14 cellular contexts compared by ENCODE assay signal in the genomic region with DNA sequence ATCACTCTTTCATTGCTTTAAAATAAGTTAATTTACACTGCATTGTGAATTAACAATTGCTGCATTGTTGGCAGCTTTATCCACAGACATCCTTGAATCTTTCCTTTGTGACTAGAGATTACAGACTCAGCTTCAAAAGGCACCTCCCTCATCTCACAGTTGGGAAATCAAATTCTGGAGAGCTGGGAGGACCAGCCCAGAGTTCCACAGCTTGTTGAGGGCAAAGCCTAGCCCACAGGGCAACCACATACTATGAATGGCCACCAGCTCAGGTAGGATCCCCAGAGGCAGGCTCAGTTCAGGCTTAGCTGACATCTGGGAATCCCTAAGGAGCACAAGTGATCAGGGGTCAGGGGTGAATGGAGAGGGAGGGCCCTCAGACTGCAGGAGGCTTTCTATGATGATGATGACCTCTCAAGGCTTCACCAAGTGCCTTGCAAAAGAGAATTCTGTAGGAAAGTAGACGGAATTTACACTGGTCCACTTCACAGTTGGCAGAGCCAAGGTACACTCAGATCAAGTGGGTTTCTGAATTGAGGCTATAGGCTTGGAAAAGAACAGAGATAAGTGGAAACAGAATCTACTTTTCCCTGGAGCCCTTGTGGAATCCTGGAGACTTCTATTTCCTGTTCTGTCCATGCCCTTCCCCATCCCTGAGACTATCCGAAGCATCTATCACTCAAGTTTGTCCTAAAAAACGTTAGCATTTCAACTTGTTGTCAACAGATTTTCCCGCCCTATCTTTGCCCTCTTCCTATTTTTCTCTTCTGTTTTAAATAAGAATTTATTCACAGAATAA. TPM values are rescaled to one million over a fixed set of nuclear protein-coding genes. Genes with fewer than 3 reads are reported as not detected.
DNase-seq lines count a peak whose midpoint lies in the region; ATAC-seq and TF ChIP-seq lines count a peak whose summit lies in the region.
"Had no signal": no experiment of that assay in that cellular context is flagged by ENCODE, and none has a peak within 500 bp of the region (broad histone marks: within the 10 kb centered on the region; RNA-seq: fewer than 3 reads in every experiment).

No MANE protein-coding gene starts in this region.

- H3K79me2 ChIP-seq in neural progenitor cell (ENCODE audit: low read depth) = no peaks in the 10 kb centered on the region

- H3F3A ChIP-seq in neural progenitor cell (ENCODE audit: low read depth) = peaks cover 33% of the 10 kb centered on the region

- intact Hi-C loops in activated B cell treated with CpG ODN at 0.5 μM for 24 hours (cut with micrococcal nuclease) = loop anchor here (1.0 to 10.0 kb wide), 2 partner anchors 9 to 875 kb away; a partner anchor contains a TSS

- H3K9me3 ChIP-seq in HAP-1 = no peaks in the 10 kb centered on the region
- no peaks in the 10 kb centered on the region for H3K9me3 ChIP-seq in neural progenitor cell (ENCODE audit: low read depth)
- H3K9me3 ChIP-seq: SJCRH30 had no signal

- no peak overlapping the region for H3K4me3 ChIP-seq in HAP-1
- H3K4me3 ChIP-seq in neural progenitor cell = no peak overlapping the region
- H3K4me3 ChIP-seq: SJCRH30 had no signal

- H3K36me3 Mint-ChIP-seq in activated CD4-positive, alpha-beta T cell treated with anti-CD3 and anti-CD28 coated beads, Interleukin-2, amount 10 ng/mL, durations not matched to agents 7 days and 5 days (ENCODE audit: low read depth) = peaks cover 48% of the 10 kb centered on the region
- peaks cover 18% of the 10 kb centered on the region for H3K36me3 Mint-ChIP-seq in activated B cell treated with CpG ODN at 0.5 μM for 24 hours (ENCODE audit: low read depth)
- no peaks in the 10 kb centered on the region for H3K36me3 Mint-ChIP-seq in neural progenitor cell
- H3K36me3 Mint-ChIP-seq in stimulated activated effector memory CD8-positive, alpha-beta T cell treated with anti-CD3 and anti-CD28 coated beads, Interleukin-12 subunit alpha, Interleukin-12 subunit beta, amount 100 ng/mL, for 72 hours = peaks cover 16% of the 10 kb centered on the region

- H3K27ac Mint-ChIP-seq in activated CD4-positive, alpha-beta T cell treated with anti-CD3 and anti-CD28 coated beads, Interleukin-2, amount 10 ng/mL, durations not matched to agents 7 days and 5 days = peak overlapping the region; percentile 1
- H3K27ac Mint-ChIP-seq in activated B cell treated with CpG ODN at 0.5 μM for 24 hours (peak overlapping the region; percentile 87), neural progenitor cell (peak overlapping the region; percentile 34)
- no peak overlapping the region for H3K27ac Mint-ChIP-seq in stimulated activated effector memory CD8-positive, alpha-beta T cell treated with anti-CD3 and anti-CD28 coated beads, Interleukin-12 subunit alpha, Interleukin-12 subunit beta, amount 100 ng/mL, for 72 hours

- H3K9me3 Mint-ChIP-seq in activated CD4-positive, alpha-beta T cell treated with anti-CD3 and anti-CD28 coated beads, Interleukin-2, amount 10 ng/mL, durations not matched to agents 7 days and 5 days = no peaks in the 10 kb centered on the region
- H3K9me3 Mint-ChIP-seq in activated B cell treated with CpG ODN at 0.5 μM for 24 hours = no peaks in the 10 kb centered on the region
- no peaks in the 10 kb centered on the region for H3K9me3 Mint-ChIP-seq in neural progenitor cell
- H3K9me3 Mint-ChIP-seq in stimulated activated effector memory CD8-positive, alpha-beta T cell treated with anti-CD3 and anti-CD28 coated beads, Interleukin-12 subunit alpha, Interleukin-12 subunit beta, amount 100 ng/mL, for 72 hours = no peaks in the 10 kb centered on the region
- H3K9me3 Mint-ChIP-seq: effector memory CD8-positive, alpha-beta T cell had no signal

- no peaks in the 10 kb centered on the region for H3K27me3 Mint-ChIP-seq in activated CD4-positive, alpha-beta T cell treated with anti-CD3 and anti-CD28 coated beads, Interleukin-2, amount 10 ng/mL, durations not matched to agents 7 days and 5 days
- H3K27me3 Mint-ChIP-seq in activated B cell treated with CpG ODN at 0.5 μM for 24 hours (no peaks in the 10 kb centered on the region), neural progenitor cell (ENCODE audit: insufficient read depth, low read depth) (peaks cover 4% of the 10 kb centered on the region)
- H3K27me3 Mint-ChIP-seq: effector memory CD8-positive, alpha-beta T cell had no signal

- no peak overlapping the region for H3K9ac ChIP-seq in neural progenitor cell

- H3K27me3 ChIP-seq in HAP-1 (ENCODE audit: low read depth) = no peaks in the 10 kb centered on the region
- H3K27me3 ChIP-seq in neural progenitor cell = no peaks in the 10 kb centered on the region
- H3K27me3 ChIP-seq: SJCRH30 had no signal

- POLR2A ChIA-PET in activated CD4-positive, alpha-beta T cell treated with anti-CD3 and anti-CD28 coated beads, Interleukin-2, amount 10 ng/mL, durations not matched to agents 7 days and 5 days (lab: Charles Lee) = no interaction called here
- POLR2A ChIA-PET in activated B cell treated with CpG ODN at 0.5 μM for 24 hours (lab: Charles Lee) = interaction anchor here (1.0 to 3.5 kb wide), 5 partner anchors 9 to 219 kb away, joined by 3 to 27 read pairs (median 5); a partner anchor contains a TSS

- DNase-seq in activated CD4-positive, alpha-beta T cell treated with anti-CD3 and anti-CD28 coated beads, Interleukin-2, amount 10 ng/mL, durations not matched to agents 7 days and 5 days = no peak
- DNase-seq in activated CD4-positive, alpha-beta T cell treated with anti-CD3 and anti-CD28 coated beads, Interleukin-2, amount 50 U/mL, for 4 hours = no peak
- DNase-seq in HAP-1 (ENCODE audit: low spot score in 2 of 2) = peak; percentile 65 to 87
- no peak for DNase-seq in activated B cell treated with CpG ODN at 0.5 μM for 24 hours
- peak; percentile 12 for DNase-seq in neural progenitor cell (ENCODE audit: low spot score)
- no peak for DNase-seq in erythroblast (lab: John Stamatoyannopoulos, UW)
- no peak for DNase-seq in stimulated activated effector memory CD8-positive, alpha-beta T cell treated with anti-CD3 and anti-CD28 coated beads, Interleukin-12 subunit alpha, Interleukin-12 subunit beta, amount 100 ng/mL, for 72 hours (ENCODE audit: low spot score in 2 of 2)
- DNase-seq: ACHN; caudate nucleus; effector memory CD8-positive, alpha-beta T cell; SJCRH30 had no signal

- TF ChIP-seq CTCF in activated B cell treated with CpG ODN at 0.5 μM for 24 hours (IDR thresholded peaks at IDR 0.05) = no peak
- no peak for TF ChIP-seq CTCF in neural progenitor cell (IDR thresholded peaks at IDR 0.05)

- H3K36me3 ChIP-seq in HAP-1 (replicated peaks) (no peaks in the 10 kb centered on the region; the same call in 1 of the 2 replicates), neural progenitor cell (no peaks in the 10 kb centered on the region)
- H3K36me3 ChIP-seq: SJCRH30 had no signal

- peaks cover 53% of the 10 kb centered on the region for H3K4me1 Mint-ChIP-seq in activated CD4-positive, alpha-beta T cell treated with anti-CD3 and anti-CD28 coated beads, Interleukin-2, amount 10 ng/mL, durations not matched to agents 7 days and 5 days
- H3K4me1 Mint-ChIP-seq in activated B cell treated with CpG ODN at 0.5 μM for 24 hours (peaks cover 95% of the 10 kb centered on the region), neural progenitor cell (peaks cover 28% of the 10 kb centered on the region)
- H3K4me1 Mint-ChIP-seq in stimulated activated effector memory CD8-positive, alpha-beta T cell treated with anti-CD3 and anti-CD28 coated beads, Interleukin-12 subunit alpha, Interleukin-12 subunit beta, amount 100 ng/mL, for 72 hours = peaks cover 16% of the 10 kb centered on the region

- ATAC-seq in activated B cell treated with CpG ODN at 0.5 μM for 24 hours (ENCODE audit: low read depth) (no peak), HG02571 (IDR thresholded peaks at IDR 0.05; ENCODE audit: unreplicated experiment) (no peak)
- ATAC-seq in stimulated activated effector memory CD8-positive, alpha-beta T cell treated with anti-CD3 and anti-CD28 coated beads, Interleukin-12 subunit alpha, Interleukin-12 subunit beta, amount 100 ng/mL, for 72 hours = no peak

- no peak overlapping the region for H3K27ac ChIP-seq in neural progenitor cell
- H3K27ac ChIP-seq: SJCRH30 had no signal

- in situ Hi-C loops in HAP-1 (cut with MboI; ENCODE audit: low sequenced_read_pairs) = loop anchor here (10.0 to 25.0 kb wide), 2 partner anchors 167 to 405 kb away; a partner anchor contains a TSS

- H3K4me2 ChIP-seq in neural progenitor cell = peak overlapping the region; percentile 58

- H3K4me1 ChIP-seq in HAP-1 (peaks cover 16% of the 10 kb centered on the region), neural progenitor cell (peaks cover 41% of the 10 kb centered on the region)

- CTCF ChIA-PET in activated CD4-positive, alpha-beta T cell treated with anti-CD3 and anti-CD28 coated beads, Interleukin-2, amount 10 ng/mL, durations not matched to agents 7 days and 5 days (lab: Charles Lee) = interaction anchor here (1.6 kb wide), 1 partner anchor 16 kb away, joined by 4 read pairs; no protein-coding TSS in a partner anchor
- CTCF ChIA-PET in activated B cell treated with CpG ODN at 0.5 μM for 24 hours (lab: Charles Lee) = interaction anchor here (0.8 kb wide), 1 partner anchor 13 kb away, joined by 3 read pairs; a partner anchor contains a TSS

- no peak for TF ChIP-seq POLR2A in erythroblast (IDR thresholded peaks at IDR 0.05; ENCODE audit: low read length)

- peak overlapping the region; percentile 45 for H3K4me3 Mint-ChIP-seq in activated CD4-positive, alpha-beta T cell treated with anti-CD3 and anti-CD28 coated beads, Interleukin-2, amount 10 ng/mL, durations not matched to agents 7 days and 5 days
- H3K4me3 Mint-ChIP-seq in activated B cell treated with CpG ODN at 0.5 μM for 24 hours = peak overlapping the region; percentile 42
- no peak overlapping the region for H3K4me3 Mint-ChIP-seq in neural progenitor cell
- H3K4me3 Mint-ChIP-seq in stimulated activated effector memory CD8-positive, alpha-beta T cell treated with anti-CD3 and anti-CD28 coated beads, Interleukin-12 subunit alpha, Interleukin-12 subunit beta, amount 100 ng/mL, for 72 hours = no peak overlapping the region

- no peak overlapping the region for H2AFZ ChIP-seq in neural progenitor cell (replicated peaks)

- H4K20me1 ChIP-seq in neural progenitor cell (ENCODE audit: low read depth) = no peaks in the 10 kb centered on the region

RNA-seq across cellular contexts. Expression of a gene that starts 13.2 kb away (rescaled TPM):
- 1 to 10 TPM; 9.3 to 9.9 TPM for total RNA-seq in activated CD4-positive, alpha-beta T cell treated with anti-CD3 and anti-CD28 coated beads, Interleukin-2, amount 10 ng/mL, durations not matched to agents 7 days and 5 days
- 16.0 and 17.3 TPM in 2 replicates for total RNA-seq in activated B cell treated with CpG ODN at 0.5 μM for 24 hours
- not detected in 2 replicates for total RNA-seq in neural progenitor cell (ENCODE audit: low replicate concordance)
- total RNA-seq: H1, renal cortical epithelial cell, SJCRH30 had no signal

RNA-seq across cellular contexts. Expression of a gene that starts 33.7 kb away (rescaled TPM):
- 1 to 10 TPM; 9.2 to 9.5 TPM for total RNA-seq in activated CD4-positive, alpha-beta T cell treated with anti-CD3 and anti-CD28 coated beads, Interleukin-2, amount 10 ng/mL, durations not matched to agents 7 days and 5 days
- 1.4 and 1.8 TPM in 2 replicates for total RNA-seq in activated B cell treated with CpG ODN at 0.5 μM for 24 hours
- 2.4 and 4.9 TPM in 2 replicates for total RNA-seq in neural progenitor cell (ENCODE audit: low replicate concordance)

Comparison
In these comparisons a context has a peak if more than half of its experiments do, and no peak if none do; other contexts are left out.
1. DNase-seq: peak in HAP-1 (2 of 2) and neural progenitor cell (single experiment); none in activated CD4-positive, alpha-beta T cell treated with anti-CD3 and anti-CD28 coated beads, Interleukin-2, amount 10 ng/mL, durations not matched to agents 7 days and 5 days (single experiment), activated CD4-positive, alpha-beta T cell treated with anti-CD3 and anti-CD28 coated beads, Interleukin-2, amount 50 U/mL, for 4 hours (0 of 2), activated B cell treated with CpG ODN at 0.5 μM for 24 hours (single experiment), erythroblast (0 of 2) and stimulated activated effector memory CD8-positive, alpha-beta T cell treated with anti-CD3 and anti-CD28 coated beads, Interleukin-12 subunit alpha, Interleukin-12 subunit beta, amount 100 ng/mL, for 72 hours (0 of 2).
2. H3K4me3 Mint-ChIP-seq: peak in activated CD4-positive, alpha-beta T cell treated with anti-CD3 and anti-CD28 coated beads, Interleukin-2, amount 10 ng/mL, durations not matched to agents 7 days and 5 days (single experiment) and activated B cell treated with CpG ODN at 0.5 μM for 24 hours (single experiment); none in neural progenitor cell (single experiment) and stimulated activated effector memory CD8-positive, alpha-beta T cell treated with anti-CD3 and anti-CD28 coated beads, Interleukin-12 subunit alpha, Interleukin-12 subunit beta, amount 100 ng/mL, for 72 hours (single experiment).
3. RNA of a gene that starts 13.2 kb away (total RNA-seq): 16.0 to 17.3 TPM in activated B cell treated with CpG ODN at 0.5 μM for 24 hours and 9.3 to 9.9 TPM in activated CD4-positive, alpha-beta T cell treated with anti-CD3 and anti-CD28 coated beads, Interleukin-2, amount 10 ng/mL, durations not matched to agents 7 days and 5 days; not detected in neural progenitor cell; every median in the first group is over 10 times any median in the second.